ENCODE assay signal across 8 cellular contexts in the genomic region with DNA sequence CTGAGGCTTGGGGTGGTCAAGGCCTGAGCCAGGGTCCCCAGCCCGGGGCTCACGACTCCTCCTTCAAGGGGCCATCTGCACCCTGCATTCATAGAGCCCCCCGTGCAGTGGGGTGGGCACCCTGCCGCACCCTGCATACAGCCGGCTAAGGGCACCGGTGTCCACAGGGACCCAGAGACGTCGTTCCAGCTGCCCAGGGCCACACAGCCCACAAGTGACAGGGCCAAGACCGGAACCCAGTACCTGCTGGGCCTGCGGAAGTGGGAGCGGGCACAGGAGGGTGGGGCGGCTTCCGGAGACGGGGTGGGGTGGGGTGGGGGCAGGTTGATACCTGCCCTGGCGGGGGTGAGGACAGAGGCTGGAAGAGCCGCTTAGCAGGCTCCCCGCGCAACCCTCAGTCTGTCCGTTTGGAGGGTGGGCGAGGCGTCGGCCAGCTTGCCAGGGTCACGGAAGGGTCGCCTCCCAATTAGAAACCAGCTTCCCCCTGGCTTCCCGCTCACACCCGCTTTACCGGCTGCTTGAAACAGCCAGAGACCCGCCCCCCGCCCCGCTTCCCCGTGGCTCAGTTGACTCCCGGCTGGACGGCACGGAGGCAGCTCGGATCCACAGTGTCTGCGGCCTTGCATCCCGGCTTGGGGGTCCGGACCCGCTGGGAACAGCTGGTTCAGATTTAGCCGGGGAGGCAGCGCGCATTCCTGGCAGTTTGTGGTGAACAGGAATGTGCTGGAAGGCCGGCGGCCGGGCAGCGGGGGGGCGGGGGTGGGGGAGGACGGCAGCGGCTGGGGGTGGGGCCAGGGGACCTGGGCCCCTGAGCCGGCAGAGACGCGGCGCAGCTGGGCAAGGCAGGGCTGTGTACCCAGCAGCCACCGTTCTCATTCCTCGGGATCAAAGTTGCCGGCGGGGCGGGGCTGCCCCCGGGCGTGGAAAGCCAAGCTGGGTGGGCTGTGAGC.
DNase-seq lines count a peak whose midpoint lies in the region; ATAC-seq lines count a peak whose summit lies in the region.

No MANE protein-coding gene starts in this region.

- DNase-seq in EL (peak; percentile 98), HS-27A (ENCODE audit: low read depth) (peak; percentile 86), T-helper 2 cell (peak in 3 of 5 experiments; percentile 51 to 80 (median 70)), caudate nucleus (lab: John Stamatoyannopoulos, UW) (peak in 1 of 61 donors; percentile 35), kidney glomerular epithelial cell (lab: John Stamatoyannopoulos, UW) (peak; percentile 59), GDM1 (lab: John Stamatoyannopoulos, UW) (no peak)
- peak; percentile 39 to 48 for DNase-seq in stimulated activated CD4-positive, alpha-beta T cell treated with anti-CD3 and anti-CD28 coated beads, Interleukin-4, amount 100 ng/mL, for 4 hours

- ATAC-seq in HG03039 (IDR thresholded peaks at IDR 0.05; ENCODE audit: unreplicated experiment), result no peak

- H3K27ac ChIP-seq in caudate nucleus (ENCODE audit: low read depth, low read length), result peak overlapping the region; percentile 52
